Comparison of ENCODE assay signal across 24 cellular contexts in genomic region chr7:155491812-155492211, GRCh38. TPM values are rescaled to one million over a fixed set of nuclear protein-coding genes. Genes with fewer than 3 reads are reported as not detected.
A peak's percentile ranks its signal among the peaks of the same experiment; 100 is the strongest.
DNase-seq lines count a peak whose midpoint lies in the region; ATAC-seq and TF ChIP-seq lines count a peak whose summit lies in the region.
"Had no signal": no experiment of that assay in that cellular context is flagged by ENCODE, and none has a peak within 500 bp of the region (broad histone marks: within the 10 kb centered on the region; RNA-seq: fewer than 3 reads in every experiment).

No MANE protein-coding gene starts in this region.

- no peaks in the 10 kb centered on the region for H3K9me3 Mint-ChIP-seq in T-helper 2 cell treated with Interferon-gamma antibody and Interleukin-4, amounts not matched to agents 5 μg/mL and 100 μg/mL, for 36 hours
- peaks cover 0 to 8% (median 0%) of the 10 kb centered on the region in 3 donors for H3K9me3 Mint-ChIP-seq in IgD-negative memory B cell
- H3K9me3 Mint-ChIP-seq in glutamatergic neuron (ENCODE audit: unreplicated experiment), result peaks cover 4% of the 10 kb centered on the region
- no peaks in the 10 kb centered on the region for H3K9me3 Mint-ChIP-seq in neural progenitor cell
- H3K9me3 Mint-ChIP-seq: activated CD4-positive, alpha-beta memory T cell treated with anti-CD3 and anti-CD28 coated beads for 36 hours; type B pancreatic cell had no signal

- no peaks in the 10 kb centered on the region for H3K79me2 ChIP-seq in neural progenitor cell (ENCODE audit: low read depth)

- H3K9ac ChIP-seq in neural progenitor cell, result no peak overlapping the region

- H3F3A ChIP-seq in neural progenitor cell (ENCODE audit: low read depth), result peaks cover 9% of the 10 kb centered on the region

- H3K27ac ChIP-seq in neural progenitor cell, result no peak overlapping the region
- no peak overlapping the region for H3K27ac ChIP-seq in heart right ventricle
- H3K27ac ChIP-seq: 22Rv1, C4-2B, SJSA1 had no signal

- WGBS in heart right ventricle, 2 donors, result 41% methylated on average over 11 of the region's 11 CpGs

- H3K36me3 ChIP-seq in neural progenitor cell (no peaks in the 10 kb centered on the region), heart right ventricle (no peaks in the 10 kb centered on the region)
- H3K36me3 ChIP-seq: HAP-1, SJSA1 had no signal

- H3K4me3 Mint-ChIP-seq in T-helper 2 cell treated with Interferon-gamma antibody and Interleukin-4, amounts not matched to agents 5 μg/mL and 100 μg/mL, for 36 hours, result peak overlapping the region; percentile 27
- H3K4me3 Mint-ChIP-seq in IgD-negative memory B cell (peak overlapping the region; percentile 83 to 89 (median 88)), glutamatergic neuron (ENCODE audit: unreplicated experiment) (peak overlapping the region; percentile 1), neural progenitor cell (peak overlapping the region; percentile 78)

- H4K20me1 ChIP-seq in neural progenitor cell (ENCODE audit: low read depth), result no peaks in the 10 kb centered on the region

- no peak overlapping the region for H2AFZ ChIP-seq in neural progenitor cell (replicated peaks)

- TF ChIP-seq CTCF in glutamatergic neuron (IDR thresholded peaks at IDR 0.05; ENCODE audit: partially characterized antibody, unreplicated experiment) (no peak), neural progenitor cell (IDR thresholded peaks at IDR 0.05) (no peak), heart right ventricle (IDR thresholded peaks at IDR 0.05) (no peak)

- no peak overlapping the region for H3K27ac Mint-ChIP-seq in T-helper 2 cell treated with Interferon-gamma antibody and Interleukin-4, amounts not matched to agents 5 μg/mL and 100 μg/mL, for 36 hours
- peak overlapping the region in 2 of 3 donors; percentile 85 to 89 for H3K27ac Mint-ChIP-seq in IgD-negative memory B cell
- no peak overlapping the region for H3K27ac Mint-ChIP-seq in glutamatergic neuron (ENCODE audit: unreplicated experiment)
- peak overlapping the region; percentile 98 for H3K27ac Mint-ChIP-seq in neural progenitor cell
- H3K27ac Mint-ChIP-seq: activated CD4-positive, alpha-beta memory T cell treated with anti-CD3 and anti-CD28 coated beads for 36 hours had no signal

- H3K27me3 ChIP-seq in neural progenitor cell (peaks cover 100% of the 10 kb centered on the region), heart right ventricle (peaks cover 0 to 94% (median 78%) of the 10 kb centered on the region in 7 donors)

- peaks cover 34% of the 10 kb centered on the region for H3K27me3 Mint-ChIP-seq in T-helper 2 cell treated with Interferon-gamma antibody and Interleukin-4, amounts not matched to agents 5 μg/mL and 100 μg/mL, for 36 hours (ENCODE audit: low read depth)
- H3K27me3 Mint-ChIP-seq in IgD-negative memory B cell (peaks cover 8% of the 10 kb centered on the region), glutamatergic neuron (ENCODE audit: unreplicated experiment) (peaks cover 10% of the 10 kb centered on the region), neural progenitor cell (ENCODE audit: insufficient read depth, low read depth) (peaks cover 18% of the 10 kb centered on the region)

- H3K4me3 ChIP-seq in neural progenitor cell (no peak overlapping the region), heart right ventricle (peak overlapping the region in 2 of 10 donors; percentile 49)
- H3K4me3 ChIP-seq: HAP-1, SJSA1 had no signal

- no peaks in the 10 kb centered on the region for H3K36me3 Mint-ChIP-seq in T-helper 2 cell treated with Interferon-gamma antibody and Interleukin-4, amounts not matched to agents 5 μg/mL and 100 μg/mL, for 36 hours (ENCODE audit: low read depth)
- H3K36me3 Mint-ChIP-seq in IgD-negative memory B cell (peaks cover 4% of the 10 kb centered on the region), glutamatergic neuron (ENCODE audit: unreplicated experiment) (peaks cover 3% of the 10 kb centered on the region), neural progenitor cell (peaks cover 11% of the 10 kb centered on the region)
- H3K36me3 Mint-ChIP-seq: activated CD4-positive, alpha-beta memory T cell treated with anti-CD3 and anti-CD28 coated beads for 36 hours; type B pancreatic cell had no signal

- ATAC-seq in heart right ventricle (no peak), HG02981 (IDR thresholded peaks at IDR 0.05; ENCODE audit: unreplicated experiment) (no peak)

- H3K4me2 ChIP-seq in neural progenitor cell, result no peak overlapping the region

- H3K4me1 Mint-ChIP-seq in T-helper 2 cell treated with Interferon-gamma antibody and Interleukin-4, amounts not matched to agents 5 μg/mL and 100 μg/mL, for 36 hours (ENCODE audit: low read depth), result peaks cover 13% of the 10 kb centered on the region
- H3K4me1 Mint-ChIP-seq in IgD-negative memory B cell, result peaks cover 20 to 27% (median 25%) of the 10 kb centered on the region in 3 donors
- H3K4me1 Mint-ChIP-seq in glutamatergic neuron (ENCODE audit: low read depth, unreplicated experiment), result peaks cover 10% of the 10 kb centered on the region
- peaks cover 76% of the 10 kb centered on the region for H3K4me1 Mint-ChIP-seq in neural progenitor cell

- intact Hi-C loops in heart right ventricle (cut with DNase I), result no loop called here

- H3K9me3 ChIP-seq in neural progenitor cell (ENCODE audit: low read depth), result no peaks in the 10 kb centered on the region
- H3K9me3 ChIP-seq in heart right ventricle, result no peaks in the 10 kb centered on the region
- H3K9me3 ChIP-seq: HAP-1, SJSA1 had no signal

- DNase-seq in T-helper 2 cell treated with Interferon-gamma antibody and Interleukin-4, amounts not matched to agents 5 μg/mL and 100 μg/mL, for 36 hours (ENCODE audit: low spot score), result no peak
- no peak for DNase-seq in T-helper 2 cell
- DNase-seq in glutamatergic neuron, result no peak
- no peak for DNase-seq in neural progenitor cell (ENCODE audit: low spot score)
- no peak for DNase-seq in heart right ventricle
- DNase-seq in NCI-H187 treated with DMSO at 0.1 percent for 48 hours (lab: John Stamatoyannopoulos, UW), result no peak
- DNase-seq: activated CD4-positive, alpha-beta memory T cell treated with anti-CD3 and anti-CD28 coated beads for 36 hours; dermis blood vessel endothelial cell; DMS79 treated with DMSO at 0.1 percent for 48 hours; NCI-H2029 treated with DMSO at 0.1 percent for 48 hours; NCI-H524; nucleus accumbens; OCI-M1; stimulated activated CD4-positive, alpha-beta T cell treated with anti-CD3 and anti-CD28 coated beads, Interleukin-4, amount 100 ng/mL, for 4 hours had no signal

- H3K4me1 ChIP-seq in neural progenitor cell (peaks cover 21% of the 10 kb centered on the region), heart right ventricle (peaks cover 0 to 20% (median 9%) of the 10 kb centered on the region in 9 donors)
- H3K4me1 ChIP-seq: SJSA1 had no signal

RNA-seq across cellular contexts. Expression of gene EN2, which starts 33.9 kb away (rescaled TPM):
- polyA plus RNA-seq in IgD-negative memory B cell, result not detected
- 0.20 TPM for total RNA-seq in glutamatergic neuron (ENCODE audit: unreplicated experiment)
- total RNA-seq in neural progenitor cell (ENCODE audit: low replicate concordance), result not detected in 2 replicates
- under 1 TPM in 2 of 10 donors, not detected in 8; 0.07 to 0.08 TPM for total RNA-seq in heart right ventricle
- under 1 TPM; 0.01 to 0.07 TPM for polyA plus RNA-seq in heart right ventricle
- total RNA-seq: activated CD4-positive, alpha-beta memory T cell treated with anti-CD3 and anti-CD28 coated beads for 36 hours; dermis blood vessel endothelial cell; fibroblast of lung; MCF 10A had no signal
- polyA plus RNA-seq: fibroblast of lung, liver had no signal

RNA-seq across cellular contexts. Expression of gene CNPY1, which starts 54.5 kb away (rescaled TPM):
- polyA plus RNA-seq in IgD-negative memory B cell (not detected), heart right ventricle (not detected)
- total RNA-seq in glutamatergic neuron (ENCODE audit: unreplicated experiment) (not detected), neural progenitor cell (ENCODE audit: low replicate concordance) (not detected in 2 replicates), heart right ventricle (not detected)
- total RNA-seq: activated CD4-positive, alpha-beta memory T cell treated with anti-CD3 and anti-CD28 coated beads for 36 hours; dermis blood vessel endothelial cell; fibroblast of lung; liver; MCF 10A; SJSA1 had no signal
- polyA plus RNA-seq: fibroblast of lung, liver had no signal

Comparison
In these comparisons a context has a peak if more than half of its experiments do, and no peak if none do; other contexts are left out.
1. H3K27ac Mint-ChIP-seq: peak in IgD-negative memory B cell (2 of 3) and neural progenitor cell (single experiment); none in T-helper 2 cell treated with Interferon-gamma antibody and Interleukin-4, amounts not matched to agents 5 μg/mL and 100 μg/mL, for 36 hours (single experiment) and glutamatergic neuron (single experiment).
2. H3K4me3 Mint-ChIP-seq: peak in every context shown above with its lines; median percentile 88 in IgD-negative memory B cell; 78 in neural progenitor cell; 27 in T-helper 2 cell treated with Interferon-gamma antibody and Interleukin-4, amounts not matched to agents 5 μg/mL and 100 μg/mL, for 36 hours; 1 in glutamatergic neuron.